In the genomic region with DNA sequence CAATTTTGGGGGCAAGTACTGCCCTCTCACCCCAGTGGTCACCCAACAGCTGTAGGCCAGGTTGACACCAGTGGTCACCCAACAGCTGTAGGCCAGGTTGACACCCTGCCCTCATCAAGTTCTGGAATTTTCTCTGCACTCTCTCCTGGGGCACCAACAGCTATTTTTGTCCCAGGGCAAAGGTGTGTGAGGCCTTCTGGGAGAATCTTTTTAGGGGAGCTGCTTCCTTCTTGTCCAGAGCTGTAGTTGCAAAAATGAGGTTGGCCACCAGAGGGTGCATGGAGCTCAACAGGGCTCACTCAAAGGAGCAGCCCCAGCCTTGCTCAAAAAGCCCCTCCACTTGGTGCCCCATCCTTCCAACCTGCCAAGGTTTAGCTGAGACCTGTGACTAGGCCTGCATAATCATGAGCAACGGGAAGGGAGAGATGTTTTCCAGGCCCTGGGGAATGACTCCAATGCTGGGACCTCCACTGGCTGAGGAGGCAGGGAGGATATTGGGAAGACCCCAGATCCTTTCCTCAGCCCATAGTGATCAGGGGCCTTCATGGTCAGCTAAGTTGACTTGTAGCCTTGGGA, we compare ENCODE assay signal across 8 cellular contexts. TPM values are rescaled to one million over a fixed set of nuclear protein-coding genes. Genes with fewer than 3 reads are reported as not detected.
DNase-seq lines count a peak whose midpoint lies in the region; TF ChIP-seq lines count a peak whose summit lies in the region.

No MANE protein-coding gene starts in this region.

- peak; percentile 72 for DNase-seq in GM10248 (ENCODE audit: extremely low spot score)
- no peak for DNase-seq in HFF-Myc (ENCODE audit: extremely low read depth, low read depth)
- peak; percentile 6 for DNase-seq in NCI-H2107 treated with DMSO at 0.1 percent for 48 hours (lab: John Stamatoyannopoulos, UW; ENCODE audit: unreplicated experiment)
- DNase-seq in activated CD4-positive, alpha-beta T cell treated with anti-CD3 and anti-CD28 coated beads, Interleukin-2, amount 10 ng/mL, durations not matched to agents 24 days and 14 days: peak; percentile 93
- DNase-seq in choroid plexus epithelial cell (ENCODE audit: low read depth): peak; percentile 81
- DNase-seq in mesendoderm: peak; percentile 78
- peak; percentile 73 for DNase-seq in stimulated activated CD8-positive, alpha-beta memory T cell treated with anti-CD3 and anti-CD28 coated beads, Interleukin-4, amount 100 ng/mL, for 24 hours (ENCODE audit: low read depth)
- no peak for DNase-seq in 8988T

- no peak overlapping the region for H4K8ac ChIP-seq in mesendoderm (ENCODE audit: low read depth, low read length)

- no peak overlapping the region for H3K4ac ChIP-seq in mesendoderm (ENCODE audit: low read depth, low read length)

- no peaks in the 10 kb centered on the region for H3K27me3 ChIP-seq in mesendoderm (ENCODE audit: insufficient read depth, low read length, poor library complexity)

- no CpG with 5 or more reads among the region's 1 CpG for WGBS in mesendoderm (ENCODE audit: extremely low coverage, insufficient coverage, low lambda C conversion rate)

- H3K9ac ChIP-seq in mesendoderm (ENCODE audit: low read length): no peak overlapping the region

- peaks cover 7% of the 10 kb centered on the region for H3K27me3 Mint-ChIP-seq in activated CD4-positive, alpha-beta T cell treated with anti-CD3 and anti-CD28 coated beads, Interleukin-2, amount 10 ng/mL, durations not matched to agents 24 days and 14 days

- POLR2A ChIA-PET in GM10248 (lab: Yijun Ruan, JAX): interaction anchor here (0.6 to 1.1 kb wide), 6 partner anchors 8 to 242 kb away, joined by 3 to 6 read pairs (median 3); a partner anchor contains a TSS

- H3K23ac ChIP-seq in mesendoderm (ENCODE audit: low read length): no peak overlapping the region

- H3K79me2 ChIP-seq in mesendoderm (ENCODE audit: control insufficient read depth, insufficient read depth, low read length): no peaks in the 10 kb centered on the region

- H3K36me3 Mint-ChIP-seq in activated CD4-positive, alpha-beta T cell treated with anti-CD3 and anti-CD28 coated beads, Interleukin-2, amount 10 ng/mL, durations not matched to agents 24 days and 14 days (ENCODE audit: low read depth): no peaks in the 10 kb centered on the region

- no peak overlapping the region for H3K4me2 ChIP-seq in mesendoderm (ENCODE audit: low read length)

- H3K79me1 ChIP-seq in mesendoderm (ENCODE audit: low read length): no peaks in the 10 kb centered on the region

- H2BK120ac ChIP-seq in mesendoderm (ENCODE audit: low read depth, low read length): no peak overlapping the region

- H4K5ac ChIP-seq in mesendoderm (ENCODE audit: low read length): no peak overlapping the region

- H3K4me1 ChIP-seq in mesendoderm (ENCODE audit: control insufficient read depth, low read depth, low read length): no peaks in the 10 kb centered on the region

- CTCF ChIA-PET in GM10248 (lab: Yijun Ruan, JAX): interaction anchor here (0.6 to 7.8 kb wide), 63 partner anchors 10 to 597 kb away, joined by 3 to 124 read pairs (median 5); a partner anchor contains a TSS

- TF ChIP-seq CTCF in GM10248 (IDR thresholded peaks at IDR 0.05; ENCODE audit: control extremely low read depth, extremely low read depth, low read depth, missing control alignments) (peak; percentile 87), HFF-Myc (IDR thresholded peaks at IDR 0.05; ENCODE audit: low read depth, low read length, missing control alignments) (peak; percentile 84), choroid plexus epithelial cell (conservative IDR thresholded peaks at IDR 0.05; ENCODE audit: low read depth, low read length) (peak; percentile 88)

- no peak overlapping the region for H2BK15ac ChIP-seq in mesendoderm (replicated peaks; ENCODE audit: low read depth)

- H3K36me3 ChIP-seq in mesendoderm (ENCODE audit: control insufficient read depth, insufficient read depth, low read length): no peaks in the 10 kb centered on the region

- H3K4me3 Mint-ChIP-seq in activated CD4-positive, alpha-beta T cell treated with anti-CD3 and anti-CD28 coated beads, Interleukin-2, amount 10 ng/mL, durations not matched to agents 24 days and 14 days: no peak overlapping the region

- H2AK5ac ChIP-seq in mesendoderm (ENCODE audit: low read length): no peak overlapping the region

- no peak overlapping the region for H3K27ac ChIP-seq in mesendoderm (ENCODE audit: low read depth, low read length)

- H3K18ac ChIP-seq in mesendoderm (ENCODE audit: low read length): no peak overlapping the region

- peaks cover 7% of the 10 kb centered on the region for H3K9me3 Mint-ChIP-seq in activated CD4-positive, alpha-beta T cell treated with anti-CD3 and anti-CD28 coated beads, Interleukin-2, amount 10 ng/mL, durations not matched to agents 24 days and 14 days

- no peak overlapping the region for H2BK5ac ChIP-seq in mesendoderm (ENCODE audit: low read length)

- H3K4me3 ChIP-seq in HFF-Myc (replicated peaks; ENCODE audit: low read depth, low read length) (no peak overlapping the region), choroid plexus epithelial cell (ENCODE audit: low read depth, low read length) (no peak overlapping the region), mesendoderm (ENCODE audit: low read length) (no peak overlapping the region)

- intact Hi-C loops in activated CD4-positive, alpha-beta T cell treated with anti-CD3 and anti-CD28 coated beads, Interleukin-2, amount 10 ng/mL, durations not matched to agents 24 days and 14 days (cut with micrococcal nuclease): loop anchor here (2.0 to 5.0 kb wide), 3 partner anchors 61 to 173 kb away; no protein-coding TSS in a partner anchor

- no peak overlapping the region for H3K56ac ChIP-seq in mesendoderm (ENCODE audit: low read length)

- peaks cover 6% of the 10 kb centered on the region for H3K4me1 Mint-ChIP-seq in activated CD4-positive, alpha-beta T cell treated with anti-CD3 and anti-CD28 coated beads, Interleukin-2, amount 10 ng/mL, durations not matched to agents 24 days and 14 days

- H3K27ac Mint-ChIP-seq in activated CD4-positive, alpha-beta T cell treated with anti-CD3 and anti-CD28 coated beads, Interleukin-2, amount 10 ng/mL, durations not matched to agents 24 days and 14 days: no peak overlapping the region

RNA-seq across cellular contexts. Expression of a gene that starts 10.6 kb away (rescaled TPM):
- total RNA-seq in activated CD4-positive, alpha-beta T cell treated with anti-CD3 and anti-CD28 coated beads, Interleukin-2, amount 10 ng/mL, durations not matched to agents 24 days and 14 days: 45.5 and 49.5 TPM in 2 replicates
- polyA plus RNA-seq in mesendoderm (2013, experiment 1 of 2): 1.7 TPM
- 1.8 TPM for polyA plus RNA-seq in mesendoderm (2013, experiment 2 of 2)

RNA-seq across cellular contexts. Expression of a gene that starts 19.2 kb away (rescaled TPM):
- 0.72 and 0.78 TPM in 2 replicates for total RNA-seq in activated CD4-positive, alpha-beta T cell treated with anti-CD3 and anti-CD28 coated beads, Interleukin-2, amount 10 ng/mL, durations not matched to agents 24 days and 14 days
- 4.9 TPM for polyA plus RNA-seq in mesendoderm (2013, experiment 1 of 2)
- 5.2 TPM for polyA plus RNA-seq in mesendoderm (2013, experiment 2 of 2)

RNA-seq across cellular contexts. Expression of a gene that starts 55.9 kb away (rescaled TPM):
- 1.1 and 2.1 TPM in 2 replicates for total RNA-seq in activated CD4-positive, alpha-beta T cell treated with anti-CD3 and anti-CD28 coated beads, Interleukin-2, amount 10 ng/mL, durations not matched to agents 24 days and 14 days
- 0.15 TPM for polyA plus RNA-seq in mesendoderm (2013, experiment 1 of 2)
- 0.25 TPM for polyA plus RNA-seq in mesendoderm (2013, experiment 2 of 2)

Comparison
In these comparisons a context has a peak if more than half of its experiments do, and no peak if none do; other contexts are left out.
1. DNase-seq: peak in GM10248 (single experiment), NCI-H2107 treated with DMSO at 0.1 percent for 48 hours (single experiment), activated CD4-positive, alpha-beta T cell treated with anti-CD3 and anti-CD28 coated beads, Interleukin-2, amount 10 ng/mL, durations not matched to agents 24 days and 14 days (single experiment), choroid plexus epithelial cell (single experiment), mesendoderm (single experiment) and stimulated activated CD8-positive, alpha-beta memory T cell treated with anti-CD3 and anti-CD28 coated beads, Interleukin-4, amount 100 ng/mL, for 24 hours (single experiment); none in HFF-Myc (single experiment) and 8988T (single experiment).
2. Peak in every context shown above with its lines, with median percentiles within 50 percentile points of each other: CTCF ChIP-seq.